In genomic region chr12:12433203-12433731, GRCh38 we compare ENCODE assay signal across 15 cellular contexts.
DNase-seq lines count a peak whose midpoint lies in the region; ATAC-seq and TF ChIP-seq lines count a peak whose summit lies in the region.
"Had no signal": no experiment of that assay in that cellular context is flagged by ENCODE, and none has a peak within 500 bp of the region (broad histone marks: within the 10 kb centered on the region; RNA-seq: fewer than 3 reads in every experiment).

No MANE protein-coding gene starts in this region.

- H3K27ac Mint-ChIP-seq in activated T-cell treated with anti-CD3 and anti-CD28 coated beads, Interleukin-2, amount 50 U/mL, for 72 hours = peak overlapping the region; percentile 60
- peak overlapping the region; percentile 66 to 69 for H3K27ac Mint-ChIP-seq in T-cell
- H3K27ac Mint-ChIP-seq: neural progenitor cell had no signal

- no peak for TF ChIP-seq POLR2A in thyroid gland (IDR thresholded peaks at IDR 0.05)

- no peaks in the 10 kb centered on the region for H3K36me3 ChIP-seq in thyroid gland
- H3K36me3 ChIP-seq: neural progenitor cell had no signal

- peaks cover 35 to 40% of the 10 kb centered on the region in 2 donors for H3K4me1 ChIP-seq in thyroid gland
- H3K4me1 ChIP-seq: neural progenitor cell had no signal

- H3K4me3 ChIP-seq in thyroid gland (replicated peaks in 1 of 3) = no peak overlapping the region
- H3K4me3 ChIP-seq: gastroesophageal sphincter, neural progenitor cell had no signal

- WGBS in thyroid gland, 2 donors = 57 to 63% methylated on average over 4 of the region's 4 CpGs

- ATAC-seq in activated T-cell treated with anti-CD3 and anti-CD28 coated beads, Interleukin-2, amount 50 U/mL, for 72 hours (replicated peaks in 1 of 2) = no peak
- ATAC-seq in T-cell (replicated peaks in 1 of 4) (no peak), left colon (peak; percentile 19), HG03159 (IDR thresholded peaks at IDR 0.05; ENCODE audit: unreplicated experiment) (no peak), HG03045 (IDR thresholded peaks at IDR 0.05; ENCODE audit: unreplicated experiment) (no peak)
- ATAC-seq: gastroesophageal sphincter had no signal

- peak overlapping the region; percentile 25 to 54 (median 50) for H3K27ac ChIP-seq in thyroid gland
- H3K27ac ChIP-seq: KMS-11, neural progenitor cell had no signal

- peaks cover 3 to 7% of the 10 kb centered on the region in 2 donors for H3K9me3 Mint-ChIP-seq in activated T-cell treated with anti-CD3 and anti-CD28 coated beads, Interleukin-2, amount 50 U/mL, for 72 hours
- peaks cover 0 to 7% (median 6%) of the 10 kb centered on the region in 3 donors for H3K9me3 Mint-ChIP-seq in T-cell
- H3K9me3 Mint-ChIP-seq: neural progenitor cell had no signal

- CTCF ChIA-PET in T-cell (lab: Charles Lee) = interaction anchor here in 1 of 2 donors (0.6 kb wide), 1 partner anchor 343 kb away, joined by 3 read pairs; no protein-coding TSS in a partner anchor

- no peak for DNase-seq in activated T-cell treated with anti-CD3 and anti-CD28 coated beads, Interleukin-2, amount 50 U/mL, for 72 hours
- no peak for DNase-seq in activated T-cell treated with anti-CD3 and anti-CD28 coated beads, Interleukin-2, amount 50 U/mL, for 1 hour
- no peak for DNase-seq in T-cell
- no peak for DNase-seq in left colon
- peak in 1 of 2 donors; percentile 4 for DNase-seq in thyroid gland
- no peak for DNase-seq in GOT3 (lab: John Stamatoyannopoulos, UW)
- DNase-seq: activated gamma-delta T cell treated with Interleukin-2 at 50 U/mL for 16 hours, NCI-H1092, NCI-H524, Right ventricle myocardium superior had no signal

- no peak for TF ChIP-seq CTCF in thyroid gland (IDR thresholded peaks at IDR 0.05)

- POLR2A ChIA-PET in T-cell (lab: Charles Lee) = interaction anchor here (0.5 to 0.7 kb wide), 3 partner anchors 34 to 386 kb away, joined by 3 to 6 read pairs (median 5); no protein-coding TSS in a partner anchor

- H3K27me3 ChIP-seq in thyroid gland = no peaks in the 10 kb centered on the region
- H3K27me3 ChIP-seq: gastroesophageal sphincter, neural progenitor cell had no signal

- H3K36me3 Mint-ChIP-seq in activated T-cell treated with anti-CD3 and anti-CD28 coated beads, Interleukin-2, amount 50 U/mL, for 72 hours (ENCODE audit: insufficient read depth in 2 of 2) = peaks cover 14 to 27% of the 10 kb centered on the region in 2 donors
- H3K36me3 Mint-ChIP-seq in T-cell = peaks cover 30% of the 10 kb centered on the region

- peaks cover 67% of the 10 kb centered on the region for H3K4me1 Mint-ChIP-seq in activated T-cell treated with anti-CD3 and anti-CD28 coated beads, Interleukin-2, amount 50 U/mL, for 72 hours (ENCODE audit: low read depth)
- peaks cover 27 to 70% (median 61%) of the 10 kb centered on the region in 3 donors for H3K4me1 Mint-ChIP-seq in T-cell
- H3K4me1 Mint-ChIP-seq: neural progenitor cell had no signal

- intact Hi-C loops in left colon (cut with DNase I, micrococcal nuclease) = no loop called here
- intact Hi-C loops in thyroid gland (cut with DNase I) = no loop called here

- H3K9me3 ChIP-seq in thyroid gland = no peaks in the 10 kb centered on the region
- H3K9me3 ChIP-seq: gastroesophageal sphincter had no signal

- no peaks in the 10 kb centered on the region for H3K27me3 Mint-ChIP-seq in activated T-cell treated with anti-CD3 and anti-CD28 coated beads, Interleukin-2, amount 50 U/mL, for 72 hours (ENCODE audit: low read depth)
- H3K27me3 Mint-ChIP-seq in T-cell = no peaks in the 10 kb centered on the region

- H3K4me3 Mint-ChIP-seq in activated T-cell treated with anti-CD3 and anti-CD28 coated beads, Interleukin-2, amount 50 U/mL, for 72 hours = no peak overlapping the region
- no peak overlapping the region for H3K4me3 Mint-ChIP-seq in T-cell
- H3K4me3 Mint-ChIP-seq: neural progenitor cell had no signal
